17 cellular contexts compared by ENCODE assay signal in the genomic region with DNA sequence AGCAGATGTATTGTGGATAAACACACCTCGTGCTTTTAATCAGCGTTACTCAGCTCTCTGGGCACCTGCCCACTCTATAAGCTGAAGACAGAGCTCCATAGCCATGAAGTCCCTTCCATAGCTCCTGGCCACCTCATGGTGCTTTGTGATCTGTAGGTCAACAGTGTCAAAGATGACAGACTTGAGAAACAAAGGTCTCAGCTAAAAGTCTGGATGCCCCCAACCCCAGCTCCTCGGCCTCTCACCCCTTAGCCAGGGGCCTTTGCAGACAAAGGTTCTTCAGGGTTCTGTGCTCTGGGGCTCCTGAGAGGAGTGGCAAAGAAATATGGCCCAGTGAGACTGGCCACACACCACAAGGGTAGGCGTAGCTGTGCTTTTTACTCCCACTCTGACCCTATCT.
DNase-seq lines count a peak whose midpoint lies in the region; ATAC-seq and TF ChIP-seq lines count a peak whose summit lies in the region.
"Had no signal": no experiment of that assay in that cellular context is flagged by ENCODE, and none has a peak within 500 bp of the region (broad histone marks: within the 10 kb centered on the region; RNA-seq: fewer than 3 reads in every experiment).

No MANE protein-coding gene starts in this region.

- no peak for ATAC-seq in activated CD8-positive, alpha-beta T cell treated with anti-CD3 and anti-CD28 coated beads, Interleukin-2, amount 10 ng/mL, durations not matched to agents 7 days and 5 days
- no peak for ATAC-seq in activated CD8-positive, alpha-beta T cell treated with anti-CD3 and anti-CD28 coated beads for 36 hours
- no peak for ATAC-seq in left lobe of liver
- ATAC-seq in CD8-positive, alpha-beta T cell = no peak
- ATAC-seq: A549, GM12878 had no signal

- no peak overlapping the region for H3K27ac ChIP-seq in suprapubic skin
- no peak overlapping the region for H3K27ac ChIP-seq in CD8-positive, alpha-beta T cell (ENCODE audit: low read depth, low read length)
- H3K27ac ChIP-seq: 22Rv1, A549, C4-2B had no signal

- peaks cover 27% of the 10 kb centered on the region for H3K9me3 Mint-ChIP-seq in activated CD8-positive, alpha-beta T cell treated with anti-CD3 and anti-CD28 coated beads, Interleukin-2, amount 10 ng/mL, durations not matched to agents 7 days and 5 days (ENCODE audit: insufficient read depth)
- H3K9me3 Mint-ChIP-seq in activated CD8-positive, alpha-beta T cell treated with anti-CD3 and anti-CD28 coated beads for 36 hours = peaks cover 21% of the 10 kb centered on the region
- no peaks in the 10 kb centered on the region for H3K9me3 Mint-ChIP-seq in CD8-positive, alpha-beta T cell

- H3K9me3 ChIP-seq in suprapubic skin = peaks cover 3% of the 10 kb centered on the region
- no peaks in the 10 kb centered on the region for H3K9me3 ChIP-seq in CD8-positive, alpha-beta T cell (ENCODE audit: low read length)

- CTCF ChIA-PET in activated CD8-positive, alpha-beta T cell treated with anti-CD3 and anti-CD28 coated beads, Interleukin-2, amount 10 ng/mL, durations not matched to agents 7 days and 5 days (lab: Charles Lee) = interaction anchor here (1.0 kb wide), 1 partner anchor 11 kb away, joined by 3 read pairs; no protein-coding TSS in a partner anchor
- CTCF ChIA-PET in activated CD8-positive, alpha-beta T cell treated with anti-CD3 and anti-CD28 coated beads for 36 hours (lab: Charles Lee) = no interaction called here
- CTCF ChIA-PET in CD8-positive, alpha-beta T cell (lab: Charles Lee) = interaction anchor here (0.7 to 2.0 kb wide), 6 partner anchors 11 to 296 kb away, joined by 3 to 9 read pairs (median 3); no protein-coding TSS in a partner anchor

- DNase-seq in activated CD8-positive, alpha-beta T cell treated with anti-CD3 and anti-CD28 coated beads, Interleukin-2, amount 10 ng/mL, durations not matched to agents 7 days and 5 days = peak; percentile 9
- DNase-seq in activated CD8-positive, alpha-beta T cell treated with anti-CD3 and anti-CD28 coated beads for 36 hours = no peak
- peak; percentile 9 for DNase-seq in D341Med (ENCODE audit: low spot score)
- DNase-seq in left lobe of liver (ENCODE audit: low spot score) = peak; percentile 16
- DNase-seq in posterior vena cava (ENCODE audit: low spot score) = peak; percentile 37
- no peak for DNase-seq in suprapubic skin (ENCODE audit: low spot score in 2 of 2)
- DNase-seq in CD8-positive, alpha-beta T cell = no peak
- DNase-seq: AML-193; CD4-positive, alpha-beta T cell; DND-41; EL; GOT3; H7 had no signal

- POLR2A ChIA-PET in activated CD8-positive, alpha-beta T cell treated with anti-CD3 and anti-CD28 coated beads, Interleukin-2, amount 10 ng/mL, durations not matched to agents 7 days and 5 days (lab: Charles Lee) = interaction anchor here (0.8 kb wide), 1 partner anchor 12 kb away, joined by 3 read pairs; no protein-coding TSS in a partner anchor
- POLR2A ChIA-PET in activated CD8-positive, alpha-beta T cell treated with anti-CD3 and anti-CD28 coated beads for 36 hours (lab: Charles Lee) = no interaction called here
- POLR2A ChIA-PET in CD8-positive, alpha-beta T cell (lab: Charles Lee) = no interaction called here

- H3K4me1 Mint-ChIP-seq in activated CD8-positive, alpha-beta T cell treated with anti-CD3 and anti-CD28 coated beads, Interleukin-2, amount 10 ng/mL, durations not matched to agents 7 days and 5 days (ENCODE audit: low read depth) = peaks cover 1% of the 10 kb centered on the region
- H3K4me1 Mint-ChIP-seq in activated CD8-positive, alpha-beta T cell treated with anti-CD3 and anti-CD28 coated beads for 36 hours (ENCODE audit: low read depth) = peaks cover 14% of the 10 kb centered on the region
- H3K4me1 Mint-ChIP-seq in CD8-positive, alpha-beta T cell (ENCODE audit: low read depth) = peaks cover 2% of the 10 kb centered on the region

- no peaks in the 10 kb centered on the region for H3K4me1 ChIP-seq in suprapubic skin
- H3K4me1 ChIP-seq in CD8-positive, alpha-beta T cell (ENCODE audit: insufficient read depth, low read length) = no peaks in the 10 kb centered on the region
- H3K4me1 ChIP-seq: A549 had no signal

- 90% methylated on average over 4 of the region's 4 CpGs for WGBS in suprapubic skin

- no peak for TF ChIP-seq EP300 in suprapubic skin (IDR thresholded peaks at IDR 0.05)

- H3K4me3 ChIP-seq in suprapubic skin = no peak overlapping the region
- no peak overlapping the region for H3K4me3 ChIP-seq in CD8-positive, alpha-beta T cell (ENCODE audit: low read depth, low read length)
- H3K4me3 ChIP-seq: A549, GM12878 had no signal

- H3K27me3 ChIP-seq in suprapubic skin = no peaks in the 10 kb centered on the region
- no peaks in the 10 kb centered on the region for H3K27me3 ChIP-seq in CD8-positive, alpha-beta T cell (ENCODE audit: insufficient read depth, low read length)

- H3K27ac Mint-ChIP-seq in activated CD8-positive, alpha-beta T cell treated with anti-CD3 and anti-CD28 coated beads, Interleukin-2, amount 10 ng/mL, durations not matched to agents 7 days and 5 days = no peak overlapping the region
- H3K27ac Mint-ChIP-seq in activated CD8-positive, alpha-beta T cell treated with anti-CD3 and anti-CD28 coated beads for 36 hours = no peak overlapping the region
- no peak overlapping the region for H3K27ac Mint-ChIP-seq in CD8-positive, alpha-beta T cell
- H3K27ac Mint-ChIP-seq: CD4-positive, alpha-beta T cell had no signal

- H3K4me3 Mint-ChIP-seq in activated CD8-positive, alpha-beta T cell treated with anti-CD3 and anti-CD28 coated beads, Interleukin-2, amount 10 ng/mL, durations not matched to agents 7 days and 5 days = no peak overlapping the region
- no peak overlapping the region for H3K4me3 Mint-ChIP-seq in activated CD8-positive, alpha-beta T cell treated with anti-CD3 and anti-CD28 coated beads for 36 hours
- H3K4me3 Mint-ChIP-seq in CD8-positive, alpha-beta T cell = no peak overlapping the region
- H3K4me3 Mint-ChIP-seq: CD4-positive, alpha-beta T cell had no signal

- TF ChIP-seq CTCF in activated CD8-positive, alpha-beta T cell treated with anti-CD3 and anti-CD28 coated beads for 36 hours (IDR thresholded peaks at IDR 0.05) = no peak
- TF ChIP-seq CTCF in suprapubic skin (IDR thresholded peaks at IDR 0.05) = no peak
- no peak for TF ChIP-seq CTCF in CD8-positive, alpha-beta T cell (IDR thresholded peaks at IDR 0.05)

- H3K27me3 Mint-ChIP-seq in activated CD8-positive, alpha-beta T cell treated with anti-CD3 and anti-CD28 coated beads, Interleukin-2, amount 10 ng/mL, durations not matched to agents 7 days and 5 days (ENCODE audit: low read depth) = no peaks in the 10 kb centered on the region
- H3K27me3 Mint-ChIP-seq in activated CD8-positive, alpha-beta T cell treated with anti-CD3 and anti-CD28 coated beads for 36 hours = no peaks in the 10 kb centered on the region
- no peaks in the 10 kb centered on the region for H3K27me3 Mint-ChIP-seq in CD8-positive, alpha-beta T cell (ENCODE audit: low read depth)
- H3K27me3 Mint-ChIP-seq: CD4-positive, alpha-beta T cell had no signal

- intact Hi-C loops in activated CD8-positive, alpha-beta T cell treated with anti-CD3 and anti-CD28 coated beads for 36 hours (cut with micrococcal nuclease) = no loop called here
- intact Hi-C loops in posterior vena cava (cut with DNase I) = no loop called here
- intact Hi-C loops in CD8-positive, alpha-beta T cell (cut with DNase I, micrococcal nuclease) = no loop called here

- no peak for TF ChIP-seq POLR2A in suprapubic skin (IDR thresholded peaks at IDR 0.05)

- H3K36me3 ChIP-seq in suprapubic skin = no peaks in the 10 kb centered on the region
- no peaks in the 10 kb centered on the region for H3K36me3 ChIP-seq in CD8-positive, alpha-beta T cell (ENCODE audit: insufficient read depth, low read length)

- H3K36me3 Mint-ChIP-seq in activated CD8-positive, alpha-beta T cell treated with anti-CD3 and anti-CD28 coated beads, Interleukin-2, amount 10 ng/mL, durations not matched to agents 7 days and 5 days (ENCODE audit: low read depth) = peaks cover 12% of the 10 kb centered on the region
- peaks cover 8% of the 10 kb centered on the region for H3K36me3 Mint-ChIP-seq in activated CD8-positive, alpha-beta T cell treated with anti-CD3 and anti-CD28 coated beads for 36 hours (ENCODE audit: low read depth)
- no peaks in the 10 kb centered on the region for H3K36me3 Mint-ChIP-seq in CD8-positive, alpha-beta T cell

Comparison
In these comparisons a context has a peak if more than half of its experiments do, and no peak if none do; other contexts are left out.
1. DNase-seq: peak in activated CD8-positive, alpha-beta T cell treated with anti-CD3 and anti-CD28 coated beads, Interleukin-2, amount 10 ng/mL, durations not matched to agents 7 days and 5 days (single experiment), D341Med (single experiment), left lobe of liver (single experiment) and posterior vena cava (single experiment); none in activated CD8-positive, alpha-beta T cell treated with anti-CD3 and anti-CD28 coated beads for 36 hours (single experiment), suprapubic skin (0 of 2) and CD8-positive, alpha-beta T cell (0 of 7).